In genomic region chr7:74083928-74084721, GRCh38 we compare ENCODE assay signal across 8 cellular contexts. TPM values are rescaled to one million over a fixed set of nuclear protein-coding genes. Genes with fewer than 3 reads are reported as not detected.
DNase-seq lines count a peak whose midpoint lies in the region; ATAC-seq and TF ChIP-seq lines count a peak whose summit lies in the region.

No MANE protein-coding gene starts in this region.

- H3K4me1 Mint-ChIP-seq in activated CD4-positive, alpha-beta T cell treated with anti-CD3 and anti-CD28 coated beads, Interleukin-2, amount 10 ng/mL, durations not matched to agents 24 days and 14 days: peaks cover 17% of the 10 kb centered on the region
- H3K4me1 Mint-ChIP-seq in natural killer cell: peaks cover 11 to 17% of the 10 kb centered on the region in 2 donors

- no peaks in the 10 kb centered on the region for H3K9me3 Mint-ChIP-seq in activated CD4-positive, alpha-beta T cell treated with anti-CD3 and anti-CD28 coated beads, Interleukin-2, amount 10 ng/mL, durations not matched to agents 24 days and 14 days
- H3K9me3 Mint-ChIP-seq in natural killer cell: no peaks in the 10 kb centered on the region

- WGBS in esophagus, 2 donors: 2% methylated on average over 40 to 61 of the region's 61 CpGs

- peak overlapping the region; percentile 89 for H3K27ac Mint-ChIP-seq in activated CD4-positive, alpha-beta T cell treated with anti-CD3 and anti-CD28 coated beads, Interleukin-2, amount 10 ng/mL, durations not matched to agents 24 days and 14 days
- H3K27ac Mint-ChIP-seq in natural killer cell: peak overlapping the region; percentile 23 to 86

- H3K4me1 ChIP-seq in HEK293 (ENCODE audit: control insufficient read depth, insufficient read depth, low read length): peaks cover 6% of the 10 kb centered on the region
- H3K4me1 ChIP-seq in esophagus (ENCODE audit: control insufficient read depth in 2 of 2, insufficient read depth in 2 of 2, low read length in 1 of 2): peaks cover 4 to 16% of the 10 kb centered on the region in 2 donors

- H3K36me3 ChIP-seq in HEK293 (ENCODE audit: control insufficient read depth in 2 of 2, insufficient read depth in 1 of 2, low read length in 2 of 2) (peaks cover 16 to 19% of the 10 kb centered on the region in 2 experiments; a peak in 2 of 3 replicates), MG63 (peaks cover 18% of the 10 kb centered on the region), esophagus (ENCODE audit: control insufficient read depth in 2 of 2, insufficient read depth in 2 of 2, low read length in 1 of 2) (peaks cover 0 to 2% of the 10 kb centered on the region in 2 donors)

- POLR2A ChIA-PET in HEK293 (lab: Yijun Ruan, JAX): interaction anchor here (0.6 to 1.8 kb wide), 9 partner anchors 8 to 376 kb away, joined by 3 to 15 read pairs (median 4); partner anchors contain the start of genes EIF4H and LAT2

- TF ChIP-seq CTCF in GM13976 (IDR thresholded peaks at IDR 0.05; ENCODE audit: borderline replicate concordance, control extremely low read depth, extremely low read depth, insufficient read depth, missing control alignments) (no peak), HEK293 (tag by site-specific recombination; IDR thresholded peaks at IDR 0.05) (no peak), natural killer cell (IDR thresholded peaks at IDR 0.05) (no peak)

- H3K4me3 Mint-ChIP-seq in activated CD4-positive, alpha-beta T cell treated with anti-CD3 and anti-CD28 coated beads, Interleukin-2, amount 10 ng/mL, durations not matched to agents 24 days and 14 days: peak overlapping the region; percentile 87
- H3K4me3 Mint-ChIP-seq in natural killer cell: peak overlapping the region; percentile 83

- in situ Hi-C loops in GM13976 (cut with MboI; ENCODE audit: low sequenced_read_pairs, unreplicated experiment): no loop called here

- H3K9me3 ChIP-seq in HEK293 (ENCODE audit: control insufficient read depth, insufficient read depth, low read depth, low read length) (no peaks in the 10 kb centered on the region), MG63 (no peaks in the 10 kb centered on the region), esophagus (ENCODE audit: control insufficient read depth in 2 of 2, insufficient read depth in 1 of 2, low read depth in 1 of 2, low read length in 1 of 2) (no peaks in the 10 kb centered on the region)

- peak overlapping the region; percentile 34; the same call in 1 of the 2 replicates for H3K27ac ChIP-seq in HEK293 (ENCODE audit: extremely low read depth, low read depth, low read length)
- peak overlapping the region; percentile 5 to 72 for H3K27ac ChIP-seq in esophagus (ENCODE audit: low read depth in 2 of 2, low read length in 1 of 2)

- peak; percentile 46 to 50 (median 46) for ATAC-seq in natural killer cell

- DNase-seq in GM13976 (ENCODE audit: low spot score) (peak; percentile 75), MG63 (peak; percentile 77), natural killer cell (no peak), H4 (ENCODE audit: low spot score) (no peak), germinal center (ENCODE audit: low spot score) (no peak)
- peak; percentile 71 for DNase-seq in activated CD4-positive, alpha-beta T cell treated with anti-CD3 and anti-CD28 coated beads, Interleukin-2, amount 10 ng/mL, durations not matched to agents 24 days and 14 days

- intact Hi-C loops in activated CD4-positive, alpha-beta T cell treated with anti-CD3 and anti-CD28 coated beads, Interleukin-2, amount 10 ng/mL, durations not matched to agents 24 days and 14 days (cut with micrococcal nuclease): loop anchor here (1.0 to 5.0 kb wide), 5 partner anchors 10 to 368 kb away; partner anchors contain the start of genes EIF4H, GTF2IRD1 and RFC2
- intact Hi-C loops in natural killer cell (cut with micrococcal nuclease): loop anchor here (1.0 kb wide), 1 partner anchor 10 kb away; no protein-coding TSS in a partner anchor

- H3K27me3 ChIP-seq in MG63 (no peaks in the 10 kb centered on the region), esophagus (ENCODE audit: control insufficient read depth in 1 of 2, insufficient read depth in 2 of 2, low read length in 2 of 2) (no peaks in the 10 kb centered on the region)

- H3K27me3 Mint-ChIP-seq in activated CD4-positive, alpha-beta T cell treated with anti-CD3 and anti-CD28 coated beads, Interleukin-2, amount 10 ng/mL, durations not matched to agents 24 days and 14 days: no peaks in the 10 kb centered on the region
- H3K27me3 Mint-ChIP-seq in natural killer cell (ENCODE audit: low read depth in 2 of 2): no peaks in the 10 kb centered on the region

- peaks cover 8% of the 10 kb centered on the region for H3K36me3 Mint-ChIP-seq in activated CD4-positive, alpha-beta T cell treated with anti-CD3 and anti-CD28 coated beads, Interleukin-2, amount 10 ng/mL, durations not matched to agents 24 days and 14 days (ENCODE audit: low read depth)
- no peaks in the 10 kb centered on the region for H3K36me3 Mint-ChIP-seq in natural killer cell

- CTCF ChIA-PET in HEK293 (lab: Yijun Ruan, JAX): interaction anchor here (0.9 to 2.4 kb wide), 4 partner anchors 16 to 317 kb away, joined by 3 to 10 read pairs (median 3); no protein-coding TSS in a partner anchor

- H3K4me3 ChIP-seq in HEK293 (ENCODE audit: low read depth, low read length): peak overlapping the region; percentile 51
- peak overlapping the region; percentile 65 for H3K4me3 ChIP-seq in MG63
- H3K4me3 ChIP-seq in esophagus (ENCODE audit: low read depth in 1 of 2, low read length in 2 of 2): peak overlapping the region; percentile 57 to 76

TF ChIP-seq in HEK293, 187 proteins besides CTCF, POLR2A, EP300 and RAD21:
- TF ChIP-seq ZNF366 (tag by site-specific recombination; conservative IDR thresholded peaks at IDR 0.05) (0 out of 2 replicates have a peak, but pooled peaks have one; percentile 14), ZNF391 (tag by site-specific recombination; IDR thresholded peaks at IDR 0.05; ENCODE audit: borderline replicate concordance, low read depth) (no peak), ZNF157 (tag by site-specific recombination; IDR thresholded peaks at IDR 0.05) (no peak), YY2 (tag by site-specific recombination; IDR thresholded peaks at IDR 0.05) (no peak), GLIS2 (tag by site-specific recombination; IDR thresholded peaks at IDR 0.05) (peak; percentile 52), ZBTB26 (tag by site-specific recombination; optimal IDR thresholded peaks at IDR 0.05) (peak; percentile 27), GLIS1 (tag by site-specific recombination; IDR thresholded peaks at IDR 0.05) (peak; percentile 52; the same call in 1 of the 2 replicates), ZNF202 (tag by site-specific recombination; IDR thresholded peaks at IDR 0.05; ENCODE audit: borderline replicate concordance) (no peak), PBX3 (CRISPR knock-in tag; IDR thresholded peaks at IDR 0.05) (no peak)
TF ChIP-seq in HEK293: peak in this region for 4.

RNA-seq across cellular contexts. Expression of gene LIMK1, which starts 0.5 kb away (rescaled TPM):
- total RNA-seq in MG63 (2014; rRNA removed; shearing (Covaris generic); ENCODE audit: low replicate concordance): 13.2 and 26.9 TPM in 2 replicates
- 25.3 and 26.3 TPM in 2 replicates for total RNA-seq in activated CD4-positive, alpha-beta T cell treated with anti-CD3 and anti-CD28 coated beads, Interleukin-2, amount 10 ng/mL, durations not matched to agents 24 days and 14 days
- 1 to 10 TPM; 5.9 to 7.7 TPM for polyA plus RNA-seq in esophagus
- total RNA-seq in natural killer cell: 10 to 100 TPM; 54.0 to 66.0 (median 55.0) TPM
- 44.0 and 47.6 TPM in 2 replicates for total RNA-seq in H4 (2014; rRNA removed; shearing (Covaris generic))

RNA-seq across cellular contexts. Expression of gene ELN, which starts 56.2 kb away (rescaled TPM):
- not detected in 2 replicates for total RNA-seq in MG63 (2014; rRNA removed; shearing (Covaris generic); ENCODE audit: low replicate concordance)
- total RNA-seq in activated CD4-positive, alpha-beta T cell treated with anti-CD3 and anti-CD28 coated beads, Interleukin-2, amount 10 ng/mL, durations not matched to agents 24 days and 14 days: not detected in 2 replicates
- polyA plus RNA-seq in esophagus: 10 to 100 TPM; 12.6 to 25.7 TPM
- under 1 TPM in 1 of 3 donors, not detected in 2; 0.75 TPM for total RNA-seq in natural killer cell
- not detected in 2 replicates for total RNA-seq in H4 (2014; rRNA removed; shearing (Covaris generic))

Comparison
In these comparisons a context has a peak if more than half of its experiments do, and no peak if none do; other contexts are left out.
1. DNase-seq: peak in GM13976 (single experiment), MG63 (single experiment) and activated CD4-positive, alpha-beta T cell treated with anti-CD3 and anti-CD28 coated beads, Interleukin-2, amount 10 ng/mL, durations not matched to agents 24 days and 14 days (single experiment); none in natural killer cell (single experiment), H4 (single experiment) and germinal center (single experiment).
2. Peak in every context shown above with its lines, with median percentiles within 50 percentile points of each other: H3K4me3 ChIP-seq.